8 cellular contexts compared by ENCODE assay signal in the genomic region with DNA sequence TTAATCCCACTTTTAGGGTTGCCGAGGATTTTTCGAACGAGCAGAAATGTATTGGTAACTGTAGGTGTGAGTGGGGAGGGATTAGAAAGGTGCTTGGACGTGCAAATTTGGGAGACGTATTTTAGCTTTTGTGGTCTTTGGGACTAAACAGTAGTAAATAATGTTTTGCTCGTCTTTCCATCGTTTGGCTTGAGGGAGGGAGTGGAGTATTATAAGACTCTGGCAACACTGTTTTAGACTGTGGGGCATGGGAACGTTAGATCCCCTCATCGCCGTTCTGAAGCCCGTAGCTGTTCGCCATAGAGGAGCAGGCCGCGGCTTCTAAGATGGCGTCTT. TPM values are rescaled to one million over a fixed set of nuclear protein-coding genes. Genes with fewer than 3 reads are reported as not detected.
DNase-seq lines count a peak whose midpoint lies in the region; ATAC-seq and TF ChIP-seq lines count a peak whose summit lies in the region.

No MANE protein-coding gene starts in this region.

- 0 to 1% (median 1%) methylated on average over 15 of the region's 15 CpGs for WGBS in ovary, 3 donors

- H3K79me2 ChIP-seq in DND-41 (ENCODE audit: insufficient read depth, low read length) = peaks cover 91% of the 10 kb centered on the region

- peak overlapping the region; percentile 89 for H3K9ac ChIP-seq in DND-41 (ENCODE audit: low read depth, low read length)

- ATAC-seq in DND-41 (ENCODE audit: insufficient read depth, low read depth) (no peak), HG02885 (IDR thresholded peaks at IDR 0.05; ENCODE audit: poor library complexity, unreplicated experiment) (no peak)

- no peak overlapping the region for H2AFZ ChIP-seq in DND-41 (ENCODE audit: low read depth, low read length)

- H3K27ac ChIP-seq in DND-41 (ENCODE audit: low read length) (peak overlapping the region; percentile 96), Peyer's patch (peak overlapping the region; percentile 96 to 100 (median 100)), ovary (peak overlapping the region; percentile 95 to 98)

- H3K4me2 ChIP-seq in DND-41 (ENCODE audit: insufficient read depth, low read length) = peak overlapping the region; percentile 59

- H3K4me1 ChIP-seq in DND-41 (ENCODE audit: insufficient read depth, low read length) (peaks cover 41% of the 10 kb centered on the region), Peyer's patch (peaks cover 0 to 32% (median 5%) of the 10 kb centered on the region in 4 donors), ovary (ENCODE audit: insufficient read depth) (peaks cover 7% of the 10 kb centered on the region)

- no peak for TF ChIP-seq POLR2A in Peyer's patch (IDR thresholded peaks at IDR 0.05)
- TF ChIP-seq POLR2A in ovary (IDR thresholded peaks at IDR 0.05) = no peak

- TF ChIP-seq EP300 in ovary (IDR thresholded peaks at IDR 0.05) = no peak

- H3K27me3 ChIP-seq in DND-41 (ENCODE audit: insufficient read depth, low read length, poor library complexity) = no peaks in the 10 kb centered on the region
- no peaks in the 10 kb centered on the region for H3K27me3 ChIP-seq in Peyer's patch
- no peaks in the 10 kb centered on the region for H3K27me3 ChIP-seq in ovary

- H3K9me3 ChIP-seq in DND-41 (ENCODE audit: insufficient read depth, low read length, severe bottlenecking) (no peaks in the 10 kb centered on the region), Peyer's patch (no peaks in the 10 kb centered on the region), ovary (no peaks in the 10 kb centered on the region)

- H3K36me3 ChIP-seq in DND-41 (ENCODE audit: insufficient read depth, low read length) (peaks cover 54% of the 10 kb centered on the region), Peyer's patch (peaks cover 0 to 29% (median 0%) of the 10 kb centered on the region in 3 donors), ovary (no peaks in the 10 kb centered on the region)

- DNase-seq in DND-41 = no peak
- DNase-seq in Peyer's patch = no peak
- no peak for DNase-seq in epithelial cell of esophagus (ENCODE audit: low read depth)
- no peak for DNase-seq in ovary
- no peak for DNase-seq in DMS79 treated with DMSO at 0.1 percent for 48 hours (lab: John Stamatoyannopoulos, UW)
- no peak for DNase-seq in NCI-H69 (lab: John Stamatoyannopoulos, UW)
- no peak for DNase-seq in NCI-H1417 (lab: John Stamatoyannopoulos, UW)

- TF ChIP-seq CTCF in DND-41 (IDR thresholded peaks at IDR 0.05; ENCODE audit: borderline replicate concordance, extremely low read depth, low read length, poor library complexity, severe bottlenecking) = no peak
- no peak for TF ChIP-seq CTCF in Peyer's patch (IDR thresholded peaks at IDR 0.05)
- TF ChIP-seq CTCF in epithelial cell of esophagus (IDR thresholded peaks at IDR 0.05; ENCODE audit: insufficient read depth, low read depth, low read length, missing control alignments) = no peak
- peak in 2 of 3 donors; percentile 17 to 26 for TF ChIP-seq CTCF in ovary (IDR thresholded peaks at IDR 0.05)

- H3K4me3 ChIP-seq in DND-41 (ENCODE audit: low read depth in 1 of 2, low read length in 2 of 2) = peak overlapping the region; percentile 53 to 62
- peak overlapping the region; percentile 74 to 95 (median 79) for H3K4me3 ChIP-seq in Peyer's patch
- peak overlapping the region; percentile 89 for H3K4me3 ChIP-seq in epithelial cell of esophagus (ENCODE audit: low read length)
- H3K4me3 ChIP-seq in ovary = peak overlapping the region; percentile 54

- intact Hi-C loops in ovary (cut with DNase I) = loop anchor here in 1 of 4 donors (10.0 kb wide), 1 partner anchor 776 kb away; a partner anchor contains a TSS

- peaks cover 40% of the 10 kb centered on the region for H4K20me1 ChIP-seq in DND-41 (ENCODE audit: insufficient read depth, low read length)

RNA-seq across cellular contexts. Expression of a gene that starts 2.8 kb away (rescaled TPM):
- total RNA-seq in Peyer's patch = 100 to 1,000 TPM; 146 to 525 (median 205) TPM
- total RNA-seq in ovary = 100 to 1,000 TPM; 106 to 196 (median 163) TPM
- polyA plus RNA-seq in ovary = 100 to 1,000 TPM; 128 to 301 TPM

RNA-seq across cellular contexts. Expression of a gene that starts 18.3 kb away (rescaled TPM):
- total RNA-seq in Peyer's patch (10 to 100 TPM; 47.0 to 79.9 (median 62.1) TPM), ovary (10 to 100 TPM in 6 of 7 donors, 1 to 10 TPM in 1; 5.7 to 50.4 (median 18.5) TPM)
- 100 to 1,000 TPM in 1 of 2 donors, 10 to 100 TPM in 1; 19.2 to 162 TPM for polyA plus RNA-seq in ovary

RNA-seq across cellular contexts. Expression of a gene that starts 30.4 kb away (rescaled TPM):
- total RNA-seq in Peyer's patch = 100 to 1,000 TPM in 1 of 4 donors, 10 to 100 TPM in 3; 59.4 to 199 (median 91.6) TPM
- 10 to 100 TPM in 6 of 7 donors, 1 to 10 TPM in 1; 4.3 to 39.1 (median 12.0) TPM for total RNA-seq in ovary
- polyA plus RNA-seq in ovary = 10 to 100 TPM; 11.0 to 70.0 TPM

RNA-seq across cellular contexts. Expression of a gene that starts 38.2 kb away (rescaled TPM):
- 10 to 100 TPM in 1 of 4 donors, 1 to 10 TPM in 1, under 1 TPM in 1, not detected in 1; 0.95 to 26.4 (median 1.5) TPM for total RNA-seq in Peyer's patch
- 10 to 100 TPM in 1 of 7 donors, 1 to 10 TPM in 6; 1.1 to 17.3 (median 6.4) TPM for total RNA-seq in ovary
- polyA plus RNA-seq in ovary = 10 to 100 TPM in 1 of 2 donors, 1 to 10 TPM in 1; 2.5 to 25.3 TPM

Comparison
In these comparisons a context has a peak if more than half of its experiments do, and no peak if none do; other contexts are left out.
1. CTCF ChIP-seq: peak in ovary (2 of 3); none in DND-41 (single experiment), Peyer's patch (0 of 6) and epithelial cell of esophagus (single experiment).
2. Peak in every context shown above with its lines, with median percentiles within 50 percentile points of each other: H3K27ac ChIP-seq and H3K4me3 ChIP-seq.